Comparison of ENCODE assay signal across 10 cellular contexts in genomic region chr2:131674174-131674507, GRCh38.
A peak's percentile ranks its signal among the peaks of the same experiment; 100 is the strongest.
DNase-seq lines count a peak whose midpoint lies in the region; ATAC-seq and TF ChIP-seq lines count a peak whose summit lies in the region.
"Had no signal": no experiment of that assay in that cellular context is flagged by ENCODE, and none has a peak within 500 bp of the region (broad histone marks: within the 10 kb centered on the region; RNA-seq: fewer than 3 reads in every experiment).

No MANE protein-coding gene starts in this region.

- peak; percentile 3 for TF ChIP-seq RAD21 in neural cell (conservative IDR thresholded peaks at IDR 0.05)

- no peak for TF ChIP-seq POLR2A in transverse colon (IDR thresholded peaks at IDR 0.05)

- DNase-seq in CD8-positive, alpha-beta T cell, result no peak
- no peak for DNase-seq in central memory CD8-positive, alpha-beta T cell (ENCODE audit: low spot score in 2 of 2)
- DNase-seq in GM10248 (ENCODE audit: extremely low spot score) (no peak), NCI-H1417 (lab: John Stamatoyannopoulos, UW) (no peak), transverse colon (no peak)

- TF ChIP-seq EP300 in neural cell (conservative IDR thresholded peaks at IDR 0.05; ENCODE audit: poor library complexity, severe bottlenecking) (no peak), transverse colon (IDR thresholded peaks at IDR 0.05; ENCODE audit: low read depth) (no peak)

- no peak overlapping the region for H2AFZ ChIP-seq in neural cell (ENCODE audit: low read depth, low read length)

- H3K4me2 ChIP-seq in neural cell (ENCODE audit: low read length), result no peak overlapping the region

- H3K27me3 ChIP-seq in CD8-positive, alpha-beta T cell (ENCODE audit: insufficient read depth, low read length), result no peaks in the 10 kb centered on the region
- peaks cover 5% of the 10 kb centered on the region for H3K27me3 ChIP-seq in neural cell (ENCODE audit: insufficient read depth, low read depth, low read length)
- peaks cover 49% of the 10 kb centered on the region for H3K27me3 ChIP-seq in transverse colon
- H3K27me3 ChIP-seq: body of pancreas had no signal

- no peak overlapping the region for H3K27ac ChIP-seq in CD8-positive, alpha-beta T cell (ENCODE audit: low read depth, low read length)
- H3K27ac ChIP-seq in neural cell (ENCODE audit: low read length) (no peak overlapping the region), transverse colon (no peak overlapping the region)
- H3K27ac ChIP-seq: body of pancreas had no signal

- POLR2A ChIA-PET in CD8-positive, alpha-beta T cell (lab: Charles Lee), result interaction anchor here (2.1 kb wide), 1 partner anchor 8 kb away, joined by 4 read pairs; no protein-coding TSS in a partner anchor
- POLR2A ChIA-PET in GM10248 (lab: Yijun Ruan, JAX), result interaction anchor here (1.0 kb wide), 1 partner anchor 8 kb away, joined by 3 read pairs; no protein-coding TSS in a partner anchor

- no peaks in the 10 kb centered on the region for H3K36me3 ChIP-seq in CD8-positive, alpha-beta T cell (ENCODE audit: insufficient read depth, low read length)
- no peaks in the 10 kb centered on the region for H3K36me3 ChIP-seq in neural cell (ENCODE audit: insufficient read depth, low read length)
- H3K36me3 ChIP-seq in transverse colon, result no peaks in the 10 kb centered on the region

- H4K20me1 ChIP-seq in neural cell (ENCODE audit: insufficient read depth), result no peaks in the 10 kb centered on the region

- H3K4me1 ChIP-seq in CD8-positive, alpha-beta T cell (ENCODE audit: insufficient read depth, low read length), result peaks cover 14% of the 10 kb centered on the region
- H3K4me1 ChIP-seq in transverse colon, result peaks cover 11 to 24% (median 20%) of the 10 kb centered on the region in 4 donors

- H3K27ac Mint-ChIP-seq in CD8-positive, alpha-beta T cell, result no peak overlapping the region
- H3K27ac Mint-ChIP-seq in central memory CD8-positive, alpha-beta T cell (ENCODE audit: low read depth), result no peak overlapping the region
- H3K27ac Mint-ChIP-seq: T-helper 1 cell treated with Interleukin-12 subunit alpha and Interleukin-12 subunit beta and Interleukin-4 antibody, amounts not matched to agents 30 μg/mL and 1 μg/mL, for 36 hours had no signal

- no peaks in the 10 kb centered on the region for H3K9me3 Mint-ChIP-seq in CD8-positive, alpha-beta T cell
- H3K9me3 Mint-ChIP-seq in central memory CD8-positive, alpha-beta T cell, result no peaks in the 10 kb centered on the region
- H3K9me3 Mint-ChIP-seq: T-helper 1 cell treated with Interleukin-12 subunit alpha and Interleukin-12 subunit beta and Interleukin-4 antibody, amounts not matched to agents 30 μg/mL and 1 μg/mL, for 36 hours had no signal

- intact Hi-C loops in CD8-positive, alpha-beta T cell (cut with DNase I, micrococcal nuclease), result loop anchor here in 1 of 2 experiments (1.0 kb wide), 1 partner anchor 8 kb away; no protein-coding TSS in a partner anchor
- intact Hi-C loops in transverse colon (cut with DNase I; ENCODE audit: low total_unique reads), result no loop called here

- no peaks in the 10 kb centered on the region for H3K9me2 ChIP-seq in neural cell (ENCODE audit: insufficient read depth, low read length)

- TF ChIP-seq CTCF in CD8-positive, alpha-beta T cell (IDR thresholded peaks at IDR 0.05), result no peak
- TF ChIP-seq CTCF in LNCAP (IDR thresholded peaks at IDR 0.05) (peak; percentile 3; the same call in 1 of the 2 replicates), neural cell (IDR thresholded peaks at IDR 0.05; ENCODE audit: poor library complexity, severe bottlenecking) (peak; percentile 9), GM10248 (IDR thresholded peaks at IDR 0.05; ENCODE audit: control extremely low read depth, extremely low read depth, low read depth, missing control alignments) (no peak), transverse colon (IDR thresholded peaks at IDR 0.05) (no peak)

- no peaks in the 10 kb centered on the region for H3F3A ChIP-seq in neural cell (ENCODE audit: insufficient read depth, low read length, poor library complexity, severe bottlenecking)

- no peak for ATAC-seq in CD8-positive, alpha-beta T cell
- no peak for ATAC-seq in central memory CD8-positive, alpha-beta T cell (replicated peaks; ENCODE audit: extremely low read depth, poor library complexity, severe bottlenecking)
- ATAC-seq in HG03354 (IDR thresholded peaks at IDR 0.05; ENCODE audit: poor library complexity, severe bottlenecking, unreplicated experiment), result no peak

- no peaks in the 10 kb centered on the region for H3K36me3 Mint-ChIP-seq in CD8-positive, alpha-beta T cell
- peaks cover 2% of the 10 kb centered on the region for H3K36me3 Mint-ChIP-seq in central memory CD8-positive, alpha-beta T cell (ENCODE audit: insufficient read depth)

- no peaks in the 10 kb centered on the region for H3K79me2 ChIP-seq in neural cell (replicated peaks; ENCODE audit: insufficient read depth, low read length)

- peak overlapping the region; percentile 50 for H3K4me3 ChIP-seq in CD8-positive, alpha-beta T cell (ENCODE audit: low read depth, low read length)
- H3K4me3 ChIP-seq in neural cell (ENCODE audit: low read length), result peak overlapping the region; percentile 59
- peak overlapping the region in 1 of 4 donors; percentile 39 for H3K4me3 ChIP-seq in transverse colon
- H3K4me3 ChIP-seq: body of pancreas had no signal

- in situ Hi-C loops in transverse colon (cut with MboI; ENCODE audit: low pct_ligation_motif_present in 1 of 4, low pct_unique_long_range_greater_than_20kb in 1 of 4, low sequenced_read_pairs in 3 of 4), result loop anchor here in 2 of 4 donors (25.0 kb wide), 1 partner anchor 262 kb away; no protein-coding TSS in a partner anchor

- H3K9me3 ChIP-seq in CD8-positive, alpha-beta T cell (ENCODE audit: low read length), result no peaks in the 10 kb centered on the region
- H3K9me3 ChIP-seq in neural cell (ENCODE audit: low read length), result no peaks in the 10 kb centered on the region
- no peaks in the 10 kb centered on the region for H3K9me3 ChIP-seq in transverse colon
- H3K9me3 ChIP-seq: body of pancreas had no signal

- peaks cover 29% of the 10 kb centered on the region for H3K27me3 Mint-ChIP-seq in CD8-positive, alpha-beta T cell (ENCODE audit: low read depth)
- peaks cover 46% of the 10 kb centered on the region for H3K27me3 Mint-ChIP-seq in central memory CD8-positive, alpha-beta T cell

- no peak overlapping the region for H3K9ac ChIP-seq in neural cell (ENCODE audit: low read length)

- peak overlapping the region; percentile 67 for H3K4me3 Mint-ChIP-seq in CD8-positive, alpha-beta T cell
- H3K4me3 Mint-ChIP-seq in central memory CD8-positive, alpha-beta T cell, result peak overlapping the region; percentile 63
- H3K4me3 Mint-ChIP-seq: T-helper 1 cell treated with Interleukin-12 subunit alpha and Interleukin-12 subunit beta and Interleukin-4 antibody, amounts not matched to agents 30 μg/mL and 1 μg/mL, for 36 hours had no signal

- CTCF ChIA-PET in CD8-positive, alpha-beta T cell (lab: Charles Lee), result interaction anchor here (0.7 to 3.3 kb wide), 8 partner anchors 8 to 261 kb away, joined by 4 to 32 read pairs (median 12); partner anchors contain the start of gene MZT2A
- CTCF ChIA-PET in GM10248 (lab: Yijun Ruan, JAX), result interaction anchor here (0.8 to 4.3 kb wide), 19 partner anchors 8 to 581 kb away, joined by 3 to 80 read pairs (median 6); partner anchors contain the start of genes FAM168B and MZT2A

- peaks cover 4% of the 10 kb centered on the region for H3K4me1 Mint-ChIP-seq in CD8-positive, alpha-beta T cell (ENCODE audit: low read depth)
- peaks cover 10% of the 10 kb centered on the region for H3K4me1 Mint-ChIP-seq in central memory CD8-positive, alpha-beta T cell

- 5 to 19% methylated on average over 2 to 6 of the region's 6 CpGs for WGBS in transverse colon (ENCODE audit: low coverage in 1 of 2), 2 donors

TF ChIP-seq in neural cell, 6 proteins besides CTCF, POLR2A, EP300 and RAD21:
- peak; percentile 24 for TF ChIP-seq SMC3 (conservative IDR thresholded peaks at IDR 0.05; ENCODE audit: poor library complexity)
- no peak for TF ChIP-seq EZH2 (IDR thresholded peaks at IDR 0.05; ENCODE audit: borderline replicate concordance, insufficient read depth, low read length, poor library complexity, severe bottlenecking)
- TF ChIP-seq TAF1 (IDR thresholded peaks at IDR 0.05; ENCODE audit: low read depth), result no peak
- TF ChIP-seq, protein P1, sequence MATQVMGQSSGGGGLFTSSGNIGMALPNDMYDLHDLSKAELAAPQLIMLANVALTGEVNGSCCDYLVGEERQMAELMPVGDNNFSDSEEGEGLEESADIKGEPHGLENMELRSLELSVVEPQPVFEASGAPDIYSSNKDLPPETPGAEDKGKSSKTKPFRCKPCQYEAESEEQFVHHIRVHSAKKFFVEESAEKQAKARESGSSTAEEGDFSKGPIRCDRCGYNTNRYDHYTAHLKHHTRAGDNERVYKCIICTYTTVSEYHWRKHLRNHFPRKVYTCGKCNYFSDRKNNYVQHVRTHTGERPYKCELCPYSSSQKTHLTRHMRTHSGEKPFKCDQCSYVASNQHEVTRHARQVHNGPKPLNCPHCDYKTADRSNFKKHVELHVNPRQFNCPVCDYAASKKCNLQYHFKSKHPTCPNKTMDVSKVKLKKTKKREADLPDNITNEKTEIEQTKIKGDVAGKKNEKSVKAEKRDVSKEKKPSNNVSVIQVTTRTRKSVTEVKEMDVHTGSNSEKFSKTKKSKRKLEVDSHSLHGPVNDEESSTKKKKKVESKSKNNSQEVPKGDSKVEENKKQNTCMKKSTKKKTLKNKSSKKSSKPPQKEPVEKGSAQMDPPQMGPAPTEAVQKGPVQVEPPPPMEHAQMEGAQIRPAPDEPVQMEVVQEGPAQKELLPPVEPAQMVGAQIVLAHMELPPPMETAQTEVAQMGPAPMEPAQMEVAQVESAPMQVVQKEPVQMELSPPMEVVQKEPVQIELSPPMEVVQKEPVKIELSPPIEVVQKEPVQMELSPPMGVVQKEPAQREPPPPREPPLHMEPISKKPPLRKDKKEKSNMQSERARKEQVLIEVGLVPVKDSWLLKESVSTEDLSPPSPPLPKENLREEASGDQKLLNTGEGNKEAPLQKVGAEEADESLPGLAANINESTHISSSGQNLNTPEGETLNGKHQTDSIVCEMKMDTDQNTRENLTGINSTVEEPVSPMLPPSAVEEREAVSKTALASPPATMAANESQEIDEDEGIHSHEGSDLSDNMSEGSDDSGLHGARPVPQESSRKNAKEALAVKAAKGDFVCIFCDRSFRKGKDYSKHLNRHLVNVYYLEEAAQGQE (IDR thresholded peaks at IDR 0.05; ENCODE audit: borderline replicate concordance), result no peak
- no peak for TF ChIP-seq MXI1 (conservative IDR thresholded peaks at IDR 0.05; ENCODE audit: poor library complexity, severe bottlenecking)
- TF ChIP-seq POLR2AphosphoS5 (IDR thresholded peaks at IDR 0.05), result no peak
TF ChIP-seq in neural cell: peak in this region for 1.

Comparison
In these comparisons a context has a peak if more than half of its experiments do, and no peak if none do; other contexts are left out.
1. CTCF ChIP-seq: peak in LNCAP (single experiment) and neural cell (single experiment); none in CD8-positive, alpha-beta T cell (single experiment), GM10248 (single experiment) and transverse colon (0 of 5).